8 cellular contexts compared by ENCODE assay signal in the genomic region with DNA sequence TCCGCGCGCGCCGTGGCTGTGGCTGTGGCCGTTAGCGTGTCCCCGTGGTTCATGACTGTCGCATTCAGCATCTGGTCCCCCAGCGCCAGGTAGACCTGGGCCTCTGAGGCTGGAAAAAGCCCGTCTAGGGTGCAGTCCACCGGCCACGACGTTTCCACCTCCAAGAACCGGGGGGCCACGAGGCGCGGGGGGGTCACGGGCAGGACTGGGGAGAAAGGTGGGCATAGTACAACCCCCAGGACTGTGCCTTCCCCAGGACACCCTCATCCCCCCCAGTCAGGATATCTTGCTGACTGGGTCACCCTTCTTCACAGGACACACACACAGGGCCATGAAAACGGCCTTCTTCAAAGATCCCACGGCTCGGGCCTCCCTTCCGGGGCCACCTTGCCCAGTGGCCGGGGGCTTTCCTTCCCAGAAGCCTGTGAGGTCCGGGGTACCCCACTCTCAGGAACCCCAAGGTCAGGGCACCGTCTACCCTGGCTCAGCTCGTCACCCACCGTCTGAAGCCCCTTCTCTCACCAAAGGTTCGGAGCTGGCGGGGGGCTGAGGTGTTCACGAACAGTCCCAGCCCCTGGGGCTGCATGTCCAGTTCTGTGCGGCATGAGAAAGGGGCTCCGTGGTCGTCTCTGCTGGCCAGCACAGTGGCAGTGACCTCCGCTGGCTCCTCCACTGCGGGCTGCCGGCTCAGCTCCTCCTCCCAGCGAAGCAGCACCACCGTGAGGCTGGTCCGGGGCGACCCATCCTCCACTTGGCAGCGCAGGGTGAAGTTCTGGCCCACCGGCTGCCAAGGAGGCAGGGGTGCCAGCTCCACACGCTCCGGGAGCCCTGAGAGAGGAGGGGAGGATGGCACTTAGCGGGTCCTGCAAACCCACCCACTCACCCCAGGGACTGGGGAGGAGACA. TPM values are rescaled to one million over a fixed set of nuclear protein-coding genes. Genes with fewer than 3 reads are reported as not detected.
DNase-seq lines count a peak whose midpoint lies in the region; ATAC-seq and TF ChIP-seq lines count a peak whose summit lies in the region.
"Had no signal": no experiment of that assay in that cellular context is flagged by ENCODE, and none has a peak within 500 bp of the region (broad histone marks: within the 10 kb centered on the region; RNA-seq: fewer than 3 reads in every experiment).

No MANE protein-coding gene starts in this region.

- H3K36me3 ChIP-seq in HUES6 (ENCODE audit: control insufficient read depth, insufficient read depth, low read length): peaks cover 5% of the 10 kb centered on the region
- peaks cover 0 to 2% (median under 1%) of the 10 kb centered on the region in 5 donors for H3K36me3 ChIP-seq in subcutaneous abdominal adipose tissue (ENCODE audit: control insufficient read depth in 5 of 5, insufficient read depth in 5 of 5, low read length in 5 of 5)

- H3K4me1 Mint-ChIP-seq in MCF 10A (ENCODE audit: insufficient read depth, unreplicated experiment): no peaks in the 10 kb centered on the region

- TF ChIP-seq POLR2A in erythroblast (IDR thresholded peaks at IDR 0.05; ENCODE audit: low read length): no peak

- H3K27me3 ChIP-seq in HUES6 (ENCODE audit: control insufficient read depth, insufficient read depth, low read length) (no peaks in the 10 kb centered on the region), subcutaneous abdominal adipose tissue (ENCODE audit: control insufficient read depth in 5 of 5, insufficient read depth in 4 of 5, low read length in 5 of 5) (no peaks in the 10 kb centered on the region)

- H3K9ac ChIP-seq in HUES6 (ENCODE audit: low read length): no peak overlapping the region
- H3K9ac ChIP-seq in subcutaneous abdominal adipose tissue (ENCODE audit: low read length in 5 of 5): peak overlapping the region in 3 of 5 donors; percentile 1 to 26 (median 16)

- DNase-seq in MCF 10A (ENCODE audit: unreplicated experiment) (no peak), left lobe of liver (ENCODE audit: low spot score) (peak; percentile 71), LoVo (ENCODE audit: low spot score) (no peak), erythroblast (lab: John Stamatoyannopoulos, UW) (no peak), NCI-H1417 treated with DMSO at 0.1 percent for 48 hours (lab: John Stamatoyannopoulos, UW) (no peak)
- DNase-seq: stimulated activated naive CD4-positive, alpha-beta T cell treated with Interleukin-2 at 50 U/mL for 16 hours had no signal

- peaks cover 4% of the 10 kb centered on the region for H3K36me3 Mint-ChIP-seq in MCF 10A (ENCODE audit: insufficient read depth, unreplicated experiment)

- H3K27ac Mint-ChIP-seq in MCF 10A (ENCODE audit: low read depth, unreplicated experiment): no peak overlapping the region

- intact Hi-C loops in MCF 10A (cut with micrococcal nuclease): no loop called here

- CTCF ChIA-PET in MCF 10A (lab: Yijun Ruan, JAX): interaction anchor here (0.6 to 2.1 kb wide), 12 partner anchors 8 to 79 kb away, joined by 3 to 14 read pairs (median 4); no protein-coding TSS in a partner anchor

- TF ChIP-seq CTCF in MCF 10A (IDR thresholded peaks at IDR 0.05; ENCODE audit: unreplicated experiment): no peak

- peak overlapping the region; percentile 84 for H3K4me3 ChIP-seq in HUES6 (ENCODE audit: low read depth, low read length)
- H3K4me3 ChIP-seq in subcutaneous abdominal adipose tissue (ENCODE audit: low read depth in 1 of 5, low read length in 5 of 5): peak overlapping the region in 4 of 5 donors; percentile 1 to 87 (median 54)

- no peaks in the 10 kb centered on the region for H3K9me3 ChIP-seq in HUES6 (ENCODE audit: control insufficient read depth, insufficient read depth, low read depth, low read length)
- H3K9me3 ChIP-seq in subcutaneous abdominal adipose tissue (ENCODE audit: control insufficient read depth in 5 of 5, low read length in 5 of 5): no peaks in the 10 kb centered on the region

- no peak overlapping the region for H3K27ac ChIP-seq in HUES6 (ENCODE audit: low read depth, low read length)
- peak overlapping the region; percentile 86 for H3K27ac ChIP-seq in subcutaneous abdominal adipose tissue (ENCODE audit: low read depth, low read length)

- H3K4me1 ChIP-seq in HUES6 (ENCODE audit: control insufficient read depth, insufficient read depth, low read length) (peaks cover 27% of the 10 kb centered on the region), subcutaneous abdominal adipose tissue (ENCODE audit: control insufficient read depth in 5 of 5, insufficient read depth in 5 of 5, low read length in 5 of 5) (peaks cover 5 to 46% (median 37%) of the 10 kb centered on the region in 5 donors)

- ATAC-seq in left lobe of liver: peak; percentile 40

- H3K4me3 Mint-ChIP-seq in MCF 10A (ENCODE audit: unreplicated experiment): peak overlapping the region; percentile 95

- BruUV-seq in MCF 10A (replicated peaks; lab: Mats Ljungman, UMichigan): no TSS peak

- POLR2A ChIA-PET in MCF 10A (lab: Yijun Ruan, JAX): interaction anchor here (0.7 to 3.5 kb wide), 12 partner anchors 9 to 1224 kb away, joined by 3 to 51 read pairs (median 8); partner anchors contain the start of genes CDC37, ELOF1, FDX2 and PPAN

- no peaks in the 10 kb centered on the region for H3K27me3 Mint-ChIP-seq in MCF 10A (ENCODE audit: insufficient read depth, unreplicated experiment)

- no peaks in the 10 kb centered on the region for H3K9me3 Mint-ChIP-seq in MCF 10A (ENCODE audit: unreplicated experiment)

RNA-seq across cellular contexts. Expression of gene RAVER1, which starts 2.1 kb away (rescaled TPM):
- total RNA-seq in MCF 10A (2022) (31.5 and 36.1 TPM in 2 replicates), left lobe of liver (11.3 TPM)

RNA-seq across cellular contexts. Expression of gene ICAM3, which starts 4.0 kb away (rescaled TPM):
- total RNA-seq in MCF 10A (2022) (7.6 and 7.9 TPM in 2 replicates), left lobe of liver (38.6 TPM)

RNA-seq across cellular contexts. Expression of gene FDX2, which starts 19.6 kb away (rescaled TPM):
- total RNA-seq in MCF 10A (2022): 30.2 and 30.3 TPM in 2 replicates
- 11.0 TPM for total RNA-seq in left lobe of liver

RNA-seq across cellular contexts. Expression of gene ZGLP1, which starts 25.8 kb away (rescaled TPM):
- total RNA-seq in MCF 10A (2022): 3.8 and 4.9 TPM in 2 replicates
- total RNA-seq in left lobe of liver: 4.2 TPM

RNA-seq across cellular contexts. Expression of gene TYK2, which starts 45.0 kb away (rescaled TPM):
- total RNA-seq in MCF 10A (2022) (75.0 and 83.7 TPM in 2 replicates), left lobe of liver (78.8 TPM)
